Comparison of ENCODE assay signal across 10 cellular contexts in the genomic region with DNA sequence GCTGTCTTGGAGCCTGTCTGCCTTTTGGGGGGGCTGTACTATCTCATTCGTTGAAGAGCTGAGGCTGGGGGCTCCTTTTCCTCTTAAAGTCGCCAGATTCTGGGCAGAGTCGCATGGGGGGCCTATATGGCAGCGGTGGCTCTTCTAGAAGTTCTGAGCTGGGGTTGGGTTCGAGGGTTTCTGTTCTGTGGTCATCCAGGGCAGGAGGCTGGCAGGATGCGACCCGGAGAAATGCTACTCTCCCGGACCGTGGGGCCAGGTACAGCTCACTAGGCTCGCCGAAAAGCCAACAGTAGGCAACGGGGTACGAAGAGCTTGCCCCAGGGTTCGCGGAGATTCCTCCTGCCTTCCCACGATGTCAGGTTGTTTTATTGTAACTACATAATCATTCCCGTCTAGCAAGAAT. TPM values are rescaled to one million over a fixed set of nuclear protein-coding genes. Genes with fewer than 3 reads are reported as not detected.
DNase-seq lines count a peak whose midpoint lies in the region; ATAC-seq, FAIRE-seq and TF ChIP-seq lines count a peak whose summit lies in the region.
"Had no signal": no experiment of that assay in that cellular context is flagged by ENCODE, and none has a peak within 500 bp of the region (broad histone marks: within the 10 kb centered on the region; RNA-seq: fewer than 3 reads in every experiment).

No MANE protein-coding gene starts in this region.

- no peaks in the 10 kb centered on the region for H3K79me2 ChIP-seq in K562 (ENCODE audit: control insufficient read depth, insufficient read depth, low read length)

- no peak for DNase-seq in activated T-cell treated with anti-CD3 and anti-CD28 coated beads, Interleukin-2, amount 50 U/mL, for 4 hours
- no peak for DNase-seq in activated T-cell treated with anti-CD3 and anti-CD28 coated beads, Interleukin-2, amount 50 U/mL, for 1 hour
- DNase-seq in K562 (ENCODE audit: extremely low read depth in 1 of 4, low spot score in 3 of 4) = peak in 1 of 4 experiments; percentile 2
- DNase-seq in tibial nerve (ENCODE audit: low spot score in 2 of 2) = no peak

- CTCF ChIA-PET in K562 (lab: Yijun Ruan, JAX; ENCODE audit: low intra/inter-chr PET ratio) = no interaction called here

- FAIRE-seq in K562 (lab: Jason Lieb, UNC) = no peak

- H3K36me3 Mint-ChIP-seq in activated T-cell treated with anti-CD3 and anti-CD28 coated beads, Interleukin-2, amount 50 U/mL, for 4 hours (ENCODE audit: insufficient read depth) = no peaks in the 10 kb centered on the region

- H3K4me1 ChIP-seq in K562 (replicated peaks in 1 of 2; ENCODE audit: control insufficient read depth in 2 of 2, insufficient read depth in 2 of 2, low read length in 2 of 2) = peaks cover 2 to 37% of the 10 kb centered on the region in 2 experiments; a peak in 3 of 5 replicates
- no peaks in the 10 kb centered on the region for H3K4me1 ChIP-seq in mesodermal cell (ENCODE audit: control insufficient read depth, insufficient read depth, low read length, poor library complexity, severe bottlenecking)
- H3K4me1 ChIP-seq in tibial nerve = peaks cover 0 to 38% (median 6%) of the 10 kb centered on the region in 4 donors

- H3K27ac ChIP-seq in K562 (ENCODE audit: extremely low read depth, low read depth, low read length) (no peak overlapping the region), mesodermal cell (ENCODE audit: low read depth, low read length, severe bottlenecking) (no peak overlapping the region), tibial nerve (no peak overlapping the region)
- H3K27ac ChIP-seq: body of pancreas had no signal

- 0 out of 2 replicates have a peak overlapping the region, but pooled peaks have one; percentile 5 for H3K4me2 ChIP-seq in K562 (ENCODE audit: insufficient read depth, low read length)

- no peak for TF ChIP-seq POLR2A in K562 (conservative IDR thresholded peaks at IDR 0.05)
- TF ChIP-seq POLR2A in tibial nerve (IDR thresholded peaks at IDR 0.05) = no peak

- H3K4me1 Mint-ChIP-seq in activated T-cell treated with anti-CD3 and anti-CD28 coated beads, Interleukin-2, amount 50 U/mL, for 4 hours (ENCODE audit: low read depth) = peaks cover 25% of the 10 kb centered on the region

- WGBS in K562 (ENCODE audit: insufficient coverage, low coverage, missing lambda C conversion rate) = 38% methylated on average over 11 of the region's 17 CpGs
- 3 to 12% methylated on average over 3 to 6 of the region's 17 CpGs for WGBS in mesodermal cell (ENCODE audit: insufficient coverage in 2 of 2), 2 experiments
- WGBS in tibial nerve, 2 donors = 0 to 21% methylated on average over 4 to 17 of the region's 17 CpGs

- no peak for TF ChIP-seq CTCF in K562 (IDR thresholded peaks at IDR 0.05 in 2 of 3, conservative IDR thresholded peaks at IDR 0.05 in 1 of 3; ENCODE audit: insufficient read depth in 2 of 3, low read depth in 1 of 3, low read length in 3 of 3)
- TF ChIP-seq CTCF in tibial nerve (IDR thresholded peaks at IDR 0.05) = no peak

- peaks cover 0 to 19% of the 10 kb centered on the region in 2 experiments; a peak in 1 of 5 replicates for H3K27me3 ChIP-seq in K562 (ENCODE audit: control insufficient read depth in 2 of 2, insufficient read depth in 2 of 2, low read length in 2 of 2)
- peaks cover 0 to 87% of the 10 kb centered on the region in 2 donors for H3K27me3 ChIP-seq in tibial nerve
- H3K27me3 ChIP-seq: body of pancreas had no signal

- BruUV-seq in K562 (replicated peaks; lab: Mats Ljungman, UMichigan) = no TSS peak

- peaks cover 53% of the 10 kb centered on the region for H3K27me3 Mint-ChIP-seq in activated T-cell treated with anti-CD3 and anti-CD28 coated beads, Interleukin-2, amount 50 U/mL, for 4 hours (ENCODE audit: low read depth)

- ATAC-seq in activated T-cell treated with anti-CD3 and anti-CD28 coated beads, Interleukin-2, amount 50 U/mL, for 4 hours = no peak
- no peak; the same call in 2 of the 3 replicates for ATAC-seq in K562
- no peak for ATAC-seq in HG03280 (IDR thresholded peaks at IDR 0.05; ENCODE audit: unreplicated experiment)
- ATAC-seq in GM18519 (IDR thresholded peaks at IDR 0.05; ENCODE audit: low FRiP score, unreplicated experiment) = no peak
- no peak for ATAC-seq in HG03175 (IDR thresholded peaks at IDR 0.05; ENCODE audit: unreplicated experiment)

- no peaks in the 10 kb centered on the region for H3K9me1 ChIP-seq in K562 (ENCODE audit: control insufficient read depth, insufficient read depth, low read length)

- H3K9me3 ChIP-seq in K562 (replicated peaks; ENCODE audit: control insufficient read depth, insufficient read depth, low read depth, low read length) (no peaks in the 10 kb centered on the region), mesodermal cell (ENCODE audit: control insufficient read depth, low read length) (no peaks in the 10 kb centered on the region), tibial nerve (no peaks in the 10 kb centered on the region)
- H3K9me3 ChIP-seq: body of pancreas had no signal

- in situ Hi-C loops in K562 (cut with MboI) = loop anchor here (25.0 kb wide), 1 partner anchor 230 kb away; no protein-coding TSS in a partner anchor

- no peak for TF ChIP-seq EP300 in K562 (IDR thresholded peaks at IDR 0.05; ENCODE audit: low read length)
- TF ChIP-seq EP300 in tibial nerve (IDR thresholded peaks at IDR 0.05) = no peak

- H3K9me3 Mint-ChIP-seq in activated T-cell treated with anti-CD3 and anti-CD28 coated beads, Interleukin-2, amount 50 U/mL, for 4 hours = no peaks in the 10 kb centered on the region

- TF ChIP-seq RAD21 in K562 (CRISPR knock-in tag; conservative IDR thresholded peaks at IDR 0.05 in 1 of 2, IDR thresholded peaks at IDR 0.05 in 1 of 2) = no peak

- H3K4me3 Mint-ChIP-seq in activated T-cell treated with anti-CD3 and anti-CD28 coated beads, Interleukin-2, amount 50 U/mL, for 4 hours = peak overlapping the region; percentile 85

- no peaks in the 10 kb centered on the region for H3K36me3 ChIP-seq in K562 (ENCODE audit: control insufficient read depth, insufficient read depth, low read length)
- H3K36me3 ChIP-seq in mesodermal cell (ENCODE audit: control insufficient read depth, insufficient read depth, low read length) = no peaks in the 10 kb centered on the region
- H3K36me3 ChIP-seq in tibial nerve = no peaks in the 10 kb centered on the region

- H4K20me1 ChIP-seq in K562 (replicated peaks; ENCODE audit: control insufficient read depth, insufficient read depth, low read length) = no peaks in the 10 kb centered on the region

- POLR2A ChIA-PET in K562 (lab: Yijun Ruan, JAX) = interaction anchor here (1.7 kb wide), 1 partner anchor 31 kb away, joined by 6 read pairs; the partner anchor contains the start of gene RPS4X

- 0 out of 2 replicates have a peak overlapping the region, but pooled peaks have one; percentile 40 for H3K4me3 ChIP-seq in K562
- H3K4me3 ChIP-seq in mesodermal cell (ENCODE audit: extremely low read depth, insufficient read depth, low read length, poor library complexity, severe bottlenecking) = peak overlapping the region; percentile 25
- peak overlapping the region in 3 of 4 donors; percentile 47 to 60 (median 50) for H3K4me3 ChIP-seq in tibial nerve

- peak overlapping the region; percentile 38 for H2AFZ ChIP-seq in K562 (ENCODE audit: low read depth, low read length)

- peak overlapping the region; percentile 49 to 88; a peak in 3 of 4 replicates for H3K9ac ChIP-seq in K562 (ENCODE audit: insufficient read depth in 1 of 2, low read depth in 2 of 2, low read length in 2 of 2)

- intact Hi-C loops in K562 (cut with micrococcal nuclease) = no loop called here

RNA-seq across cellular contexts. Expression of gene CITED1, which starts 1.9 kb away (rescaled TPM):
- not detected for total RNA-seq in activated T-cell treated with anti-CD3 and anti-CD28 coated beads, Interleukin-2, amount 50 U/mL, for 4 hours
- total RNA-seq in K562 (2011; cell fraction: chromatin; rRNA removed; ENCODE audit: low replicate concordance) = 1.3 TPM in 1 of 2 replicates, not detected in the other
- 0.92 and 1.8 TPM in 2 replicates for total RNA-seq in K562 (2011; cell fraction: nucleolus; rRNA removed)
- total RNA-seq in K562 (2011; cell fraction: nucleoplasm; rRNA removed) = 1.8 and 4.2 TPM in 2 replicates
- total RNA-seq in K562 (2014; rRNA removed) (5.8 and 8.7 TPM in 2 replicates), K562 (2014; rRNA removed; fragmentation: Illumina TruSeq; extraction: Trizol) (2.1 and 2.8 TPM in 2 replicates), K562 (2015; rRNA removed; fragmentation: Illumina TruSeq; extraction: Trizol) (4.7 and 4.9 TPM in 2 replicates), K562 (2021) (4.6 and 4.7 TPM in 2 replicates), tibial nerve (1 to 10 TPM in 1 of 4 donors, under 1 TPM in 2, not detected in 1; 0.60 to 1.7 (median 0.84) TPM)
- polyA plus RNA-seq in K562 (2011; rRNA removed) (3.2 and 4.2 TPM in 2 replicates), K562 (2014; fragmentation: Illumina TruSeq; extraction: Trizol) (3.3 and 4.9 TPM in 2 replicates), K562 (2014; fragmentation: Nextera tagmentation; extraction: Ambion mirVana) (under 1 TPM; 0.56 to 0.62 TPM), K562 (2014; rRNA removed) (1.8 and 4.1 TPM in 2 replicates)
- 2.1 and 6.5 TPM in 2 replicates for polyA plus RNA-seq in K562 (2011; cell fraction: cytosol; rRNA removed)
- polyA plus RNA-seq in K562 (2011; cell fraction: nucleus; rRNA removed) = 3.9 and 6.4 TPM in 2 replicates
- 2.3 and 3.9 TPM in 2 replicates for polyA plus RNA-seq in K562 (2012)
- polyA minus RNA-seq in K562 (2011; rRNA and poly(A)+ RNA removed) = 1.1 and 1.7 TPM in 2 replicates
- polyA minus RNA-seq in K562 (2011; cell fraction: cytosol; rRNA and poly(A)+ RNA removed) = 3.5 TPM in 2 replicates
- 0.94 TPM in 1 of 2 replicates, not detected in the other for polyA minus RNA-seq in K562 (2011; cell fraction: nucleus; rRNA and poly(A)+ RNA removed)
- polyA plus RNA-seq in mesodermal cell (2013, experiment 1 of 2) = 3.3 TPM
- 1.9 TPM for polyA plus RNA-seq in mesodermal cell (2013, experiment 2 of 2)
- total RNA-seq: body of pancreas, liver had no signal

RNA-seq across cellular contexts. Expression of gene RPS4X, which starts 30.6 kb away (rescaled TPM):
- total RNA-seq in activated T-cell treated with anti-CD3 and anti-CD28 coated beads, Interleukin-2, amount 50 U/mL, for 4 hours = 1,000 to 10,000 TPM; 1,059 to 1,737 (median 1,063) TPM
- total RNA-seq in K562 (2011; cell fraction: chromatin; rRNA removed; ENCODE audit: low replicate concordance) = 166 and 177 TPM in 2 replicates
- 217 and 245 TPM in 2 replicates for total RNA-seq in K562 (2011; cell fraction: nucleolus; rRNA removed)
- total RNA-seq in K562 (2011; cell fraction: nucleoplasm; rRNA removed) = 374 and 683 TPM in 2 replicates
- total RNA-seq in K562 (2014; rRNA removed) (960 and 988 TPM in 2 replicates), K562 (2014; rRNA removed; fragmentation: Illumina TruSeq; extraction: Trizol) (1,290 and 1,407 TPM in 2 replicates), K562 (2015; rRNA removed; fragmentation: Illumina TruSeq; extraction: Trizol) (1,185 and 1,270 TPM in 2 replicates), K562 (2021) (1,005 and 1,016 TPM in 2 replicates), tibial nerve (100 to 1,000 TPM; 573 to 781 (median 713) TPM)
- polyA plus RNA-seq in K562 (2011; rRNA removed) (1,554 and 1,743 TPM in 2 replicates), K562 (2014; fragmentation: Illumina TruSeq; extraction: Trizol) (1,830 and 1,834 TPM in 2 replicates), K562 (2014; fragmentation: Nextera tagmentation; extraction: Ambion mirVana) (100 to 1,000 TPM; 879 to 918 TPM), K562 (2014; rRNA removed) (1,430 and 1,575 TPM in 2 replicates)
- polyA plus RNA-seq in K562 (2011; cell fraction: cytosol; rRNA removed) = 1,247 and 1,785 TPM in 2 replicates
- 648 and 965 TPM in 2 replicates for polyA plus RNA-seq in K562 (2011; cell fraction: nucleus; rRNA removed)
- polyA plus RNA-seq in K562 (2012) = 1,365 and 2,121 TPM in 2 replicates
- polyA minus RNA-seq in K562 (2011; rRNA and poly(A)+ RNA removed) = 1,261 and 1,325 TPM in 2 replicates
- 399 and 419 TPM in 2 replicates for polyA minus RNA-seq in K562 (2011; cell fraction: cytosol; rRNA and poly(A)+ RNA removed)
- 123 and 212 TPM in 2 replicates for polyA minus RNA-seq in K562 (2011; cell fraction: nucleus; rRNA and poly(A)+ RNA removed)
- 827 TPM for polyA plus RNA-seq in mesodermal cell (2013, experiment 1 of 2)
- 794 TPM for polyA plus RNA-seq in mesodermal cell (2013, experiment 2 of 2)
